In the genomic region with DNA sequence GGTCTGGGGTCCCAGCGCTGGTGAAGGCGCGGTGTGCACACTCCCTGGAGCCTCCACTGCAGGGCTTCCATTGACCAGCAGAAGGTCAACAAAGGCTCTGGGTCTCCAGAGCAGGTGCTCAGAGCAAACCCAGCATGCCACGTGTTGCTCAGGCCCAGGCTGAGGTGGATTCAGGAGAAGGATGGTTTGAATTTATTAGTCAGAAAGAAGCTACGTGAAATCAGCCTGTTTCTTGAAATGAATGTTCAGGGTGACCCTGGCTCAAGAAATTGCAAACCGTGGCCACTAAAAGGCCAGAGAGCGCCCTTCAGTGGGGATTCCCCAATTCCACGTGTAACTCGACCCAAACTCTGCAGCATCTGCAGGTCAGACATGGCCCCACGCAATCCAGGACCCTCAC, we compare ENCODE assay signal across 22 cellular contexts.
A peak's percentile ranks its signal among the peaks of the same experiment; 100 is the strongest.
DNase-seq lines count a peak whose midpoint lies in the region; ATAC-seq and TF ChIP-seq lines count a peak whose summit lies in the region.
"Had no signal": no experiment of that assay in that cellular context is flagged by ENCODE, and none has a peak within 500 bp of the region (broad histone marks: within the 10 kb centered on the region; RNA-seq: fewer than 3 reads in every experiment).

No MANE protein-coding gene starts in this region.

- TF ChIP-seq POLR2A in body of pancreas (IDR thresholded peaks at IDR 0.05) = no peak

- peaks cover 37% of the 10 kb centered on the region for H3K4me1 Mint-ChIP-seq in stimulated activated memory B cell treated with anti-CD40 and anti-IgM and Interleukin-4, amounts not matched to agents 10 μg/mL and 1 μg/mL and 100 μg/mL, for 72 hours

- intact Hi-C loops in body of pancreas (cut with DNase I) = no loop called here

- no peaks in the 10 kb centered on the region for H3K27me3 ChIP-seq in body of pancreas
- H3K27me3 ChIP-seq: upper lobe of right lung had no signal

- WGBS in body of pancreas, 2 donors = 91 to 93% methylated on average over 10 of the region's 10 CpGs

- ATAC-seq in GM18520 (IDR thresholded peaks at IDR 0.05; ENCODE audit: unreplicated experiment) = peak; percentile 55
- ATAC-seq in GM21825 (IDR thresholded peaks at IDR 0.05; ENCODE audit: unreplicated experiment) = peak; percentile 53
- peak; percentile 36 for ATAC-seq in HG03565 (IDR thresholded peaks at IDR 0.05; ENCODE audit: unreplicated experiment)
- ATAC-seq in stimulated activated memory B cell treated with anti-CD40 and anti-IgM and Interleukin-4, amounts not matched to agents 10 μg/mL and 1 μg/mL and 100 μg/mL, for 72 hours = peak; percentile 57
- no peak for ATAC-seq in body of pancreas
- ATAC-seq in GM18502 (IDR thresholded peaks at IDR 0.05; ENCODE audit: poor library complexity, unreplicated experiment) = no peak
- ATAC-seq: activated CD4-positive, alpha-beta T cell treated with anti-CD3 and anti-CD28 coated beads for 36 hours; naive thymus-derived CD4-positive, alpha-beta T cell had no signal

- H3K27me3 Mint-ChIP-seq in stimulated activated memory B cell treated with anti-CD40 and anti-IgM and Interleukin-4, amounts not matched to agents 10 μg/mL and 1 μg/mL and 100 μg/mL, for 72 hours = peaks cover 24% of the 10 kb centered on the region

- H3K27ac ChIP-seq in body of pancreas = no peak overlapping the region
- H3K27ac ChIP-seq: coronary artery, left ventricle myocardium inferior, upper lobe of right lung had no signal

- DNase-seq in KBM-7 (no peak), body of pancreas (no peak), putamen (ENCODE audit: low spot score) (no peak)
- DNase-seq: activated CD4-positive, alpha-beta T cell treated with anti-CD3 and anti-CD28 coated beads for 36 hours; activated CD8-positive, alpha-beta memory T cell treated with anti-CD3 and anti-CD28 coated beads for 24 hours; activated T-cell treated with anti-CD3 and anti-CD28 coated beads, Interleukin-2, amount 50 U/mL, for 24 hours; CD4-positive, alpha-beta T cell; left ventricle myocardium inferior; naive thymus-derived CD4-positive, alpha-beta T cell; NCI-H1092 treated with DMSO at 0.1 percent for 48 hours; NCI-H2029; NCI-H2227 treated with DMSO at 0.1 percent for 48 hours; NCI-H748 treated with DMSO at 0.1 percent for 48 hours; upper lobe of right lung had no signal

- peak overlapping the region; percentile 72 for H3K27ac Mint-ChIP-seq in stimulated activated memory B cell treated with anti-CD40 and anti-IgM and Interleukin-4, amounts not matched to agents 10 μg/mL and 1 μg/mL and 100 μg/mL, for 72 hours
- H3K27ac Mint-ChIP-seq: activated CD4-positive, alpha-beta T cell treated with anti-CD3 and anti-CD28 coated beads for 36 hours; activated T-cell treated with anti-CD3 and anti-CD28 coated beads, Interleukin-2, amount 50 U/mL, for 24 hours; CD4-positive, alpha-beta T cell; mesothelial cell of epicardium; naive thymus-derived CD4-positive, alpha-beta T cell had no signal

- in situ Hi-C loops in KBM-7 (cut with MboI; ENCODE audit: low pct_unique_long_range_greater_than_20kb, low sequenced_read_pairs) = no loop called here

- H3K9me3 ChIP-seq in body of pancreas = peaks cover 0 to 9% (median 0%) of the 10 kb centered on the region in 3 donors
- H3K9me3 ChIP-seq: upper lobe of right lung had no signal

- H3K36me3 Mint-ChIP-seq in stimulated activated memory B cell treated with anti-CD40 and anti-IgM and Interleukin-4, amounts not matched to agents 10 μg/mL and 1 μg/mL and 100 μg/mL, for 72 hours = peaks cover 6% of the 10 kb centered on the region
- H3K36me3 Mint-ChIP-seq: mesothelial cell of epicardium had no signal

- no peaks in the 10 kb centered on the region for H3K36me3 ChIP-seq in body of pancreas (replicated peaks in 1 of 2; ENCODE audit: insufficient read depth in 1 of 2, low read depth in 2 of 2)
- H3K36me3 ChIP-seq: left ventricle myocardium inferior, upper lobe of right lung had no signal

- H3K4me3 Mint-ChIP-seq in stimulated activated memory B cell treated with anti-CD40 and anti-IgM and Interleukin-4, amounts not matched to agents 10 μg/mL and 1 μg/mL and 100 μg/mL, for 72 hours = no peak overlapping the region
- H3K4me3 Mint-ChIP-seq: activated CD4-positive, alpha-beta T cell treated with anti-CD3 and anti-CD28 coated beads for 36 hours; activated T-cell treated with anti-CD3 and anti-CD28 coated beads, Interleukin-2, amount 50 U/mL, for 24 hours; CD4-positive, alpha-beta T cell; mesothelial cell of epicardium; naive thymus-derived CD4-positive, alpha-beta T cell had no signal

- peaks cover 9% of the 10 kb centered on the region for H3K9me3 Mint-ChIP-seq in stimulated activated memory B cell treated with anti-CD40 and anti-IgM and Interleukin-4, amounts not matched to agents 10 μg/mL and 1 μg/mL and 100 μg/mL, for 72 hours
- H3K9me3 Mint-ChIP-seq: mesothelial cell of epicardium had no signal

- no peak overlapping the region for H3K4me3 ChIP-seq in body of pancreas
- H3K4me3 ChIP-seq: coronary artery, left ventricle myocardium inferior, skin epidermis, upper lobe of right lung had no signal

- peaks cover 17% of the 10 kb centered on the region for H3K4me1 ChIP-seq in body of pancreas
- H3K4me1 ChIP-seq: left ventricle myocardium inferior, upper lobe of right lung had no signal

- no peak for TF ChIP-seq CTCF in body of pancreas (IDR thresholded peaks at IDR 0.05)

Comparison
In these comparisons a context has a peak if more than half of its experiments do, and no peak if none do; other contexts are left out.
1. ATAC-seq: peak in GM18520 (single experiment), GM21825 (single experiment), HG03565 (single experiment) and stimulated activated memory B cell treated with anti-CD40 and anti-IgM and Interleukin-4, amounts not matched to agents 10 μg/mL and 1 μg/mL and 100 μg/mL, for 72 hours (single experiment); none in body of pancreas (single experiment) and GM18502 (single experiment).